15 cellular contexts compared by ENCODE assay signal in genomic region chr3:133712017-133712416, GRCh38.
DNase-seq lines count a peak whose midpoint lies in the region; ATAC-seq and TF ChIP-seq lines count a peak whose summit lies in the region.
"Had no signal": no experiment of that assay in that cellular context is flagged by ENCODE, and none has a peak within 500 bp of the region (broad histone marks: within the 10 kb centered on the region; RNA-seq: fewer than 3 reads in every experiment).

No MANE protein-coding gene starts in this region.

- DNase-seq in D341Med (ENCODE audit: low spot score) = peak; percentile 8
- DNase-seq in coronary artery (ENCODE audit: low spot score) = peak; percentile 61
- peak; percentile 18 for DNase-seq in islet precursor cell
- DNase-seq in pons (ENCODE audit: low spot score) = peak; percentile 82
- no peak for DNase-seq in retina
- DNase-seq: Calu3; CD4-positive, alpha-beta T cell; IMR-90; NCI-H1417; NCI-H187 treated with DMSO at 0.1 percent for 48 hours; NCI-H526; PC-9 had no signal

- ATAC-seq in GM21723 (IDR thresholded peaks at IDR 0.05; ENCODE audit: unreplicated experiment) = no peak
- no peak for ATAC-seq in HG02973 (IDR thresholded peaks at IDR 0.05; ENCODE audit: unreplicated experiment)
- no peak for ATAC-seq in GM18520 (IDR thresholded peaks at IDR 0.05; ENCODE audit: unreplicated experiment)

- no peak overlapping the region for H3K27ac ChIP-seq in coronary artery
- H3K27ac ChIP-seq: PC-9 had no signal

- no peak for TF ChIP-seq CTCF in coronary artery (IDR thresholded peaks at IDR 0.05)

- H3K4me3 ChIP-seq in coronary artery = no peak overlapping the region
- H3K4me3 ChIP-seq: PC-9 had no signal
